26 cellular contexts compared by ENCODE assay signal in the genomic region with DNA sequence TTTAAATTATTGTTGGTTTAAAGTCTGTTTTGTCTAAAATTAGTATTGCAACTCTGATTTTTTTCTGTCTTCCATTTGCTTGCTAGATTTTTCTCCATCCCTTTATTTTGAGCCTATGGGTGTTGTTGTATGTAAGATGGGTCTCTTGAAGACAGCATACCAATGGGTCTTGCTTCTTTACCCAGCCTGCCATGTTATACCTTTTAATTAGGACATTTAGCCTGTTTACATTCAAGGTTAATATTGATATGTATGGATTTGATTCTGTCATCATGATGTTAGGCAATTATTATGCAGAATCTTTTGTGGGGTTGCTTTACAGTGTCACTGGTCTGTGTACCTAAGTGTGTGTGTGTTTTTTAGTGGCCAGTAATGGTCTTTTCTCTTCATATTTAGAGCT.
"Had no signal": no experiment of that assay in that cellular context is flagged by ENCODE, and none has a peak within 500 bp of the region (broad histone marks: within the 10 kb centered on the region; RNA-seq: fewer than 3 reads in every experiment).

No MANE protein-coding gene starts in this region.

- DNase-seq: stimulated activated CD4-positive, alpha-beta T cell treated with anti-CD3 and anti-CD28 coated beads, Interleukin-2, amount 100 ng/mL, for 48 hours; stimulated activated CD4-positive, alpha-beta T cell treated with anti-CD3 and anti-CD28 coated beads, Interleukin-4, amount 100 ng/mL, for 1 hour; stimulated activated CD4-positive, alpha-beta T cell treated with anti-CD3 and anti-CD28 coated beads, Interleukin-4, amount 100 ng/mL, for 24 hours; stimulated activated CD4-positive, alpha-beta T cell treated with anti-CD3 and anti-CD28 coated beads, Interleukin-4, amount 100 ng/mL, for 4 hours; stimulated activated CD8-positive, alpha-beta memory T cell treated with anti-CD3 and anti-CD28 coated beads, Interleukin-4, amount 100 ng/mL, for 48 hours; stimulated activated naive B cell treated with anti-CD40 and anti-IgM and Interleukin-4, amounts not matched to agents 10 μg/mL and 1 μg/mL and 100 μg/mL, for 72 hours; stimulated activated naive CD4-positive, alpha-beta T cell; stimulated activated naive CD4-positive, alpha-beta T cell treated with Interleukin-2 at 50 U/mL for 16 hours; stimulated activated naive CD8-positive, alpha-beta T cell treated with anti-CD3 and anti-CD28 coated beads, Interleukin-15, amount 100 ng/mL, for 72 hours; stimulated activated naive CD8-positive, alpha-beta T cell treated with anti-CD3 and anti-CD28 coated beads, Interleukin-15, Interleukin-2, amounts not matched to agents 100 U/mL and 50 U/mL, for 24 hours; stomach; substantia nigra; testis; thyroid gland; tibial artery; transverse colon; trophoblast cell; upper lobe of left lung; upper lobe of right lung; uterus had no signal

- ATAC-seq: stimulated activated effector memory CD8-positive, alpha-beta T cell treated with anti-CD3 and anti-CD28 coated beads, Interleukin-12 subunit alpha, Interleukin-12 subunit beta, amount 100 ng/mL, for 72 hours; stimulated activated memory B cell treated with anti-CD40 and anti-IgM and Interleukin-4, amounts not matched to agents 10 μg/mL and 1 μg/mL and 100 μg/mL, for 72 hours; stimulated activated naive B cell treated with anti-CD40 and anti-IgM and Interleukin-4, amounts not matched to agents 10 μg/mL and 1 μg/mL and 100 μg/mL, for 72 hours; stimulated activated naive CD8-positive, alpha-beta T cell treated with anti-CD3 and anti-CD28 coated beads, Interleukin-15, amount 100 ng/mL, for 72 hours; stimulated activated naive CD8-positive, alpha-beta T cell treated with anti-CD3 and anti-CD28 coated beads, Interleukin-15, Interleukin-2, amounts not matched to agents 100 U/mL and 50 U/mL, for 24 hours; upper lobe of right lung had no signal

- H3K27me3 ChIP-seq: stomach, suprapubic skin, testis, thyroid gland, tibial artery, tibial nerve, transverse colon, upper lobe of left lung, upper lobe of right lung, uterus, vagina had no signal

- H3K27ac ChIP-seq: stomach, suprapubic skin, testis, thoracic aorta, thyroid gland, tibial artery, tibial nerve, transverse colon, upper lobe of left lung, upper lobe of right lung, uterus, vagina had no signal

- H3K9me3 ChIP-seq: suprapubic skin, testis, thoracic aorta, thyroid gland, tibial artery, transverse colon, upper lobe of right lung, uterus, vagina had no signal

- H3K36me3 ChIP-seq: stomach, suprapubic skin, thoracic aorta, thyroid gland, tibial artery, tibial nerve, transverse colon, upper lobe of left lung, upper lobe of right lung, uterus, vagina had no signal

- H3K4me1 ChIP-seq: stomach, suprapubic skin, testis, thyroid gland, tibial nerve, transverse colon, upper lobe of left lung, upper lobe of right lung, uterus, vagina had no signal

- H3K4me3 ChIP-seq: stomach, suprapubic skin, testis, thoracic aorta, thyroid gland, tibial artery, tibial nerve, transverse colon, upper lobe of left lung, upper lobe of right lung, uterus, vagina had no signal
